1 cellular context compared by ENCODE assay signal in the genomic region with DNA sequence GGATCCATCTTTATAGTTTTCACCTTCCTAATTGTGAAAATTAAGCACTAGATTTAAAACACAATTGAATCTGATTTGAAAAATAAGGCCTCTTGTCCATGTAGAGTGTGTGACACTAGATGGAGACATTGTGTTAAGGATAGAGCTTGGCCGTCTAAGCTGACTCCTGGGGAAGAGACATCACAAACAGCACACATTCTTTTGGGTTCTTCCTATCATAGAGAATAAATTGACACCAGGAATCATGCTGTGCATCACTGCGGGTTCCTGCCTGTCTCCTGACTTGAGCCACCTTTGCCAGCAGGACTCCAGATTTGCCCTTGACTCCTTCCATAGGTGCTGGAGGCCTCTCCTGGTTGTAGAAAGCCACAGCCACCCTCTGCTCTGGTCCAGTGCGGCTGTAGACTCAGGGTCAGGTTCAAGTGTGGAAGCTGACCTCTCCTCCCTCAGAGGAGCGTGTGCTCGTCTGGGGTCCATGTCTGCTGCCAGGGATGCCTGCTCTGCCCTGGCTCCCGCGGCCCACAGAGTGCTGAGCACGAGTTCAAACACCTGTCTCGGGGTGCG.
TF ChIP-seq lines count a peak whose summit lies in the region.

No MANE protein-coding gene starts in this region.

TF ChIP-seq in HCT116, 20 proteins besides CTCF, POLR2A, EP300 and RAD21:
- TF ChIP-seq ZNF274 (IDR thresholded peaks at IDR 0.05; ENCODE audit: low read depth, low read length) (no peak), EZH2phosphoT487 (IDR thresholded peaks at IDR 0.05; ENCODE audit: borderline replicate concordance) (no peak), SIN3A (IDR thresholded peaks at IDR 0.05; ENCODE audit: low read depth) (no peak), SP1 (IDR thresholded peaks at IDR 0.05; ENCODE audit: low read depth) (no peak), CBX3 (IDR thresholded peaks at IDR 0.05; ENCODE audit: low read depth) (no peak), TCF7L2 (IDR thresholded peaks at IDR 0.05; ENCODE audit: borderline replicate concordance, extremely low read depth, insufficient read depth, insufficient read length) (no peak), EGR1 (IDR thresholded peaks at IDR 0.05; ENCODE audit: low read depth) (no peak), EZH2 (IDR thresholded peaks at IDR 0.05) (no peak), FOSL1 (IDR thresholded peaks at IDR 0.05; ENCODE audit: low read depth) (no peak), ELF1 (IDR thresholded peaks at IDR 0.05; ENCODE audit: borderline replicate concordance, low read depth) (no peak), CEBPB (IDR thresholded peaks at IDR 0.05; ENCODE audit: low read depth) (no peak), POLR2AphosphoS5 (IDR thresholded peaks at IDR 0.05; ENCODE audit: low read depth, low read length) (no peak), SRF (IDR thresholded peaks at IDR 0.05; ENCODE audit: low read depth) (no peak), YY1 (IDR thresholded peaks at IDR 0.05; ENCODE audit: extremely low read depth, insufficient replicate concordance, low read depth, low read length) (no peak)
- TF ChIP-seq, protein P1, sequence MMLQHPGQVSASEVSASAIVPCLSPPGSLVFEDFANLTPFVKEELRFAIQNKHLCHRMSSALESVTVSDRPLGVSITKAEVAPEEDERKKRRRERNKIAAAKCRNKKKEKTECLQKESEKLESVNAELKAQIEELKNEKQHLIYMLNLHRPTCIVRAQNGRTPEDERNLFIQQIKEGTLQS (IDR thresholded peaks at IDR 0.05): no peak
- TF ChIP-seq, protein P2, sequence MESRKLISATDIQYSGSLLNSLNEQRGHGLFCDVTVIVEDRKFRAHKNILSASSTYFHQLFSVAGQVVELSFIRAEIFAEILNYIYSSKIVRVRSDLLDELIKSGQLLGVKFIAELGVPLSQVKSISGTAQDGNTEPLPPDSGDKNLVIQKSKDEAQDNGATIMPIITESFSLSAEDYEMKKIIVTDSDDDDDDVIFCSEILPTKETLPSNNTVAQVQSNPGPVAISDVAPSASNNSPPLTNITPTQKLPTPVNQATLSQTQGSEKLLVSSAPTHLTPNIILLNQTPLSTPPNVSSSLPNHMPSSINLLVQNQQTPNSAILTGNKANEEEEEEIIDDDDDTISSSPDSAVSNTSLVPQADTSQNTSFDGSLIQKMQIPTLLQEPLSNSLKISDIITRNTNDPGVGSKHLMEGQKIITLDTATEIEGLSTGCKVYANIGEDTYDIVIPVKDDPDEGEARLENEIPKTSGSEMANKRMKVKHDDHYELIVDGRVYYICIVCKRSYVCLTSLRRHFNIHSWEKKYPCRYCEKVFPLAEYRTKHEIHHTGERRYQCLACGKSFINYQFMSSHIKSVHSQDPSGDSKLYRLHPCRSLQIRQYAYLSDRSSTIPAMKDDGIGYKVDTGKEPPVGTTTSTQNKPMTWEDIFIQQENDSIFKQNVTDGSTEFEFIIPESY (IDR thresholded peaks at IDR 0.05; ENCODE audit: extremely low read depth, insufficient replicate concordance, low read length): no peak
- TF ChIP-seq, protein P3, sequence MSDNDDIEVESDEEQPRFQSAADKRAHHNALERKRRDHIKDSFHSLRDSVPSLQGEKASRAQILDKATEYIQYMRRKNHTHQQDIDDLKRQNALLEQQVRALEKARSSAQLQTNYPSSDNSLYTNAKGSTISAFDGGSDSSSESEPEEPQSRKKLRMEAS (IDR thresholded peaks at IDR 0.05): no peak
- TF ChIP-seq, protein P4, sequence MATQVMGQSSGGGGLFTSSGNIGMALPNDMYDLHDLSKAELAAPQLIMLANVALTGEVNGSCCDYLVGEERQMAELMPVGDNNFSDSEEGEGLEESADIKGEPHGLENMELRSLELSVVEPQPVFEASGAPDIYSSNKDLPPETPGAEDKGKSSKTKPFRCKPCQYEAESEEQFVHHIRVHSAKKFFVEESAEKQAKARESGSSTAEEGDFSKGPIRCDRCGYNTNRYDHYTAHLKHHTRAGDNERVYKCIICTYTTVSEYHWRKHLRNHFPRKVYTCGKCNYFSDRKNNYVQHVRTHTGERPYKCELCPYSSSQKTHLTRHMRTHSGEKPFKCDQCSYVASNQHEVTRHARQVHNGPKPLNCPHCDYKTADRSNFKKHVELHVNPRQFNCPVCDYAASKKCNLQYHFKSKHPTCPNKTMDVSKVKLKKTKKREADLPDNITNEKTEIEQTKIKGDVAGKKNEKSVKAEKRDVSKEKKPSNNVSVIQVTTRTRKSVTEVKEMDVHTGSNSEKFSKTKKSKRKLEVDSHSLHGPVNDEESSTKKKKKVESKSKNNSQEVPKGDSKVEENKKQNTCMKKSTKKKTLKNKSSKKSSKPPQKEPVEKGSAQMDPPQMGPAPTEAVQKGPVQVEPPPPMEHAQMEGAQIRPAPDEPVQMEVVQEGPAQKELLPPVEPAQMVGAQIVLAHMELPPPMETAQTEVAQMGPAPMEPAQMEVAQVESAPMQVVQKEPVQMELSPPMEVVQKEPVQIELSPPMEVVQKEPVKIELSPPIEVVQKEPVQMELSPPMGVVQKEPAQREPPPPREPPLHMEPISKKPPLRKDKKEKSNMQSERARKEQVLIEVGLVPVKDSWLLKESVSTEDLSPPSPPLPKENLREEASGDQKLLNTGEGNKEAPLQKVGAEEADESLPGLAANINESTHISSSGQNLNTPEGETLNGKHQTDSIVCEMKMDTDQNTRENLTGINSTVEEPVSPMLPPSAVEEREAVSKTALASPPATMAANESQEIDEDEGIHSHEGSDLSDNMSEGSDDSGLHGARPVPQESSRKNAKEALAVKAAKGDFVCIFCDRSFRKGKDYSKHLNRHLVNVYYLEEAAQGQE (IDR thresholded peaks at IDR 0.05; ENCODE audit: low read depth): no peak
